Comparison of ENCODE assay signal across 6 cellular contexts in the genomic region with DNA sequence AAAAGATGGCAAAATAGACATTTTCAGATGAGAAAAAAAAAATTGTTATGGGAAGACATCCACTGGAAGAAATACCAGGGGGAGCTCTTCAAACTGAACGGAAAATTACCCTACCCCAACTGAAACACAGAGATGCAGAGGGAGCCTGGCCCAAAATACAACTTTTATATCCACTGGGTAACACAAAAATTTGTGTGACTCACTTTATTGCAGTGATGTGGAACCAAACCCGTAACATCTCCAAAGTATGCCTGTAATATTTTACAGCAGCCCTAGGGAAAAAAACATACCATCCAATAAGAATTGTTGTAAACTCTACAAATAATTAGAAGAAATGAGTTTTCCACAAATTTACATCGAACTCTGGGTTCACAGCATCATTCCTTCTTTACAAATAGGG.
DNase-seq lines count a peak whose midpoint lies in the region; ATAC-seq, FAIRE-seq and TF ChIP-seq lines count a peak whose summit lies in the region.
"Not testable (repeated sequence)": the region's sequence is repeated elsewhere in the genome, so short reads cannot be mapped to it uniquely, and the experiment has no call there.

No MANE protein-coding gene starts in this region.

- H3K4me2 ChIP-seq in PC-3 (ENCODE audit: low read length), result not testable (repeated sequence)

- WGBS in small intestine, 3 donors, result 89 to 97% (median 94%) methylated on average over 3 of the region's 3 CpGs

- peaks cover 15% of the 10 kb centered on the region for H3K36me3 Mint-ChIP-seq in type B pancreatic cell

- ATAC-seq in PC-3, result peak; percentile 90

- not testable (repeated sequence) for H3K4me1 Mint-ChIP-seq in type B pancreatic cell (ENCODE audit: unreplicated experiment)

- FAIRE-seq in RCC 7860 (lab: Jason Lieb, UNC), result peak; percentile 87
- peak; percentile 76 for FAIRE-seq in small intestine (lab: Jason Lieb, UNC)

- POLR2A ChIA-PET in PC-3 (lab: Charles Lee; ENCODE audit: unreplicated experiment), result not testable (repeated sequence)

- not testable (repeated sequence) for H3K27ac ChIP-seq in PC-3 (ENCODE audit: low read length); small intestine (ENCODE audit: low read depth in 1 of 2, low read length in 1 of 2)

- intact Hi-C loops in PC-3 (cut with micrococcal nuclease), result not testable (repeated sequence)

- not testable (repeated sequence) for H2AFZ ChIP-seq in PC-3 (ENCODE audit: low read length)

- TF ChIP-seq CTCF in PC-3 (conservative IDR thresholded peaks at IDR 0.05; ENCODE audit: low read depth, low read length); type B pancreatic cell (conservative IDR thresholded peaks at IDR 0.05): not testable (repeated sequence)

- not testable (repeated sequence) for H3K36me3 ChIP-seq in PC-3 (ENCODE audit: low read depth, low read length); small intestine (ENCODE audit: control insufficient read depth in 2 of 2, insufficient read depth in 2 of 2, low read length in 2 of 2)
- peaks cover 21% of the 10 kb centered on the region for H3K36me3 ChIP-seq in adipocyte (ENCODE audit: control insufficient read depth, insufficient read depth, low read length, severe bottlenecking)

- not testable (repeated sequence) for BruUV-seq in PC-3 (replicated peaks; lab: Mats Ljungman, UMichigan)

- not testable (repeated sequence) for H3K27me3 ChIP-seq in PC-3 (ENCODE audit: low read length); adipocyte (replicated peaks; ENCODE audit: control insufficient read depth, insufficient read depth, low read length); small intestine (ENCODE audit: control insufficient read depth in 2 of 2, insufficient read depth in 2 of 2, low read length in 2 of 2)

- CTCF ChIA-PET in PC-3 (lab: Charles Lee), result interaction anchor here (0.6 kb wide), 1 partner anchor 14 kb away, joined by 9 read pairs; no protein-coding TSS in a partner anchor

- H3K4me1 ChIP-seq in PC-3 (ENCODE audit: insufficient read depth, low read length); adipocyte (ENCODE audit: control insufficient read depth, insufficient read depth, low read length); small intestine (ENCODE audit: control insufficient read depth in 2 of 2, insufficient read depth in 1 of 2, low read depth in 1 of 2, low read length in 1 of 2): not testable (repeated sequence)

- H3K4me3 Mint-ChIP-seq in type B pancreatic cell, result not testable (repeated sequence)

- peak overlapping the region; percentile 9 for H3K27ac Mint-ChIP-seq in type B pancreatic cell

- DNase-seq in PC-3; RCC 7860 (ENCODE audit: low spot score); small intestine; type B pancreatic cell (ENCODE audit: extremely low spot score, unreplicated experiment): not testable (repeated sequence)
- DNase-seq in adipocyte (ENCODE audit: low read depth) (peak; percentile 29), fibroblast of peridontal ligament (ENCODE audit: extremely low read depth) (peak; percentile 45)

- not testable (repeated sequence) for H3K9me3 ChIP-seq in PC-3 (ENCODE audit: low read length); adipocyte (ENCODE audit: control insufficient read depth, low read length); small intestine (ENCODE audit: control insufficient read depth, low read depth)

- H3K27me3 Mint-ChIP-seq in type B pancreatic cell, result not testable (repeated sequence)

- H3K4me3 ChIP-seq in PC-3 (ENCODE audit: low read length); adipocyte (ENCODE audit: low read length); small intestine (ENCODE audit: low read depth in 1 of 2, low read length in 2 of 2): not testable (repeated sequence)

- H3K9me3 Mint-ChIP-seq in type B pancreatic cell, result not testable (repeated sequence)

- not testable (repeated sequence) for H3K9ac ChIP-seq in PC-3 (ENCODE audit: low read length); adipocyte (ENCODE audit: low read length)

- not testable (repeated sequence) for H3K9me2 ChIP-seq in PC-3 (replicated peaks; ENCODE audit: low read length)

- not testable (repeated sequence) for H3K79me2 ChIP-seq in PC-3 (ENCODE audit: low read length)

- H4K20me1 ChIP-seq in PC-3 (ENCODE audit: low read length), result not testable (repeated sequence)

- not testable (repeated sequence) for H3F3A ChIP-seq in PC-3 (ENCODE audit: low read length, unreplicated experiment)
